In the genomic region with DNA sequence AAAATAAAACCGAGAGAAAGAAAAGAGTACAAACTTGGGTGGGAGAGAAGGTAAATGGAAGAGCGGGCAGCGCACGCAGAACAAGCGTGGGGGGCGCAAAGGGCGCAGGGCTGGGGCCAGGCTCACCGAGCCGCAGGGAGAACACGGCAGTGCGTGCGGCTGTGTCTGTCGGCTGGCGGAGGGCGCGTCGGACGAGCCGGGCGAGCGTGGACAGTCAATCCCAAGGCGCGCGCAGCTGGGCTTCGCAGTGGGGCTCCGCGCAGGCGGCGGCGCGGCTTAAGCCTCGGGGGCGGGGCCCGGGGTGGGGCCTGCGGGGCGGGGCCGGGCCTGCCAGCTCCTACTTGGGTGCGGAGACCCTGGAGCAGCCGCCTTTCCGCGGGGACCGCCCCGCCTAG, we compare ENCODE assay signal across 8 cellular contexts. TPM values are rescaled to one million over a fixed set of nuclear protein-coding genes. Genes with fewer than 3 reads are reported as not detected.
DNase-seq lines count a peak whose midpoint lies in the region; ATAC-seq and TF ChIP-seq lines count a peak whose summit lies in the region.

Gene UCP2, minus strand, starts transcription at position 249 of the 395 bp plus-strand sequence. CDS start 4,465 bp downstream, outside the sequence.

- intact Hi-C loops in colonic mucosa (cut with DNase I) = no loop called here

- POLR2A ChIA-PET in AG04449 (lab: Yijun Ruan, JAX) = interaction anchor here (0.7 kb wide), 1 partner anchor 65 kb away, joined by 3 read pairs; no protein-coding TSS in a partner anchor

- peaks cover 7% of the 10 kb centered on the region for H3K4me1 ChIP-seq in colonic mucosa

- H3K36me3 ChIP-seq in colonic mucosa = no peaks in the 10 kb centered on the region

- H3K27me3 ChIP-seq in colonic mucosa = no peaks in the 10 kb centered on the region

- H3K27ac ChIP-seq in colonic mucosa = peak within 1 kb of the TSS; percentile 82

- TF ChIP-seq CTCF in AG04449 (IDR thresholded peaks at IDR 0.05; ENCODE audit: insufficient read depth, low read length, missing control alignments) (no peak), colonic mucosa (IDR thresholded peaks at IDR 0.05) (no peak)

- DNase-seq in AG04449 (ENCODE audit: low read depth, low spot score) (no peak), NCI-H446 treated with DMSO at 0.1 percent for 48 hours (lab: John Stamatoyannopoulos, UW) (peak; percentile 85), colonic mucosa (no peak), left lobe of liver (ENCODE audit: low spot score) (no peak)
- peak; percentile 72 to 84 for DNase-seq in activated CD4-positive, alpha-beta T cell treated with anti-CD3 and anti-CD28 coated beads for 24 hours (ENCODE audit: low read depth in 2 of 2)
- DNase-seq in stimulated activated CD4-positive, alpha-beta T cell treated with anti-CD3 and anti-CD28 coated beads, Interleukin-2, amount 100 ng/mL, for 24 hours = peak; percentile 86 to 91

- no peaks in the 10 kb centered on the region for H3K9me3 ChIP-seq in colonic mucosa

- H3K9ac ChIP-seq in colonic mucosa (ENCODE audit: low read depth in 2 of 2, low read length in 2 of 2) = peak within 1 kb of the TSS; percentile 74

- H3K4me3 ChIP-seq in AG04449 (ENCODE audit: low read depth, low read length) = peak within 1 kb of the TSS; percentile 76
- H3K4me3 ChIP-seq in colonic mucosa = peak within 1 kb of the TSS; percentile 53

- CTCF ChIA-PET in AG04449 (lab: Yijun Ruan, JAX) = interaction anchor here (12.0 kb wide), 1 partner anchor 16 kb away, joined by 105 read pairs; no protein-coding TSS in a partner anchor

- ATAC-seq in GM18907 (IDR thresholded peaks at IDR 0.05; ENCODE audit: unreplicated experiment) (peak; percentile 61), HG03139 (IDR thresholded peaks at IDR 0.05; ENCODE audit: unreplicated experiment) (peak; percentile 38), left lobe of liver (peak; percentile 78)

RNA-seq across cellular contexts. Expression of gene UCP2, which starts in this region (rescaled TPM):
- total RNA-seq in colonic mucosa (10 to 100 TPM; 43.0 to 64.0 TPM), left lobe of liver (6.1 TPM)

Comparison
In these comparisons a context has a peak if more than half of its experiments do, and no peak if none do; other contexts are left out.
1. DNase-seq: peak in NCI-H446 treated with DMSO at 0.1 percent for 48 hours (single experiment), activated CD4-positive, alpha-beta T cell treated with anti-CD3 and anti-CD28 coated beads for 24 hours (2 of 2) and stimulated activated CD4-positive, alpha-beta T cell treated with anti-CD3 and anti-CD28 coated beads, Interleukin-2, amount 100 ng/mL, for 24 hours (2 of 2); none in AG04449 (single experiment), colonic mucosa (single experiment) and left lobe of liver (single experiment).
2. Peak in every context shown above with its lines, with median percentiles within 50 percentile points of each other: ATAC-seq.